Comparison of ENCODE assay signal across 9 cellular contexts in the genomic region with DNA sequence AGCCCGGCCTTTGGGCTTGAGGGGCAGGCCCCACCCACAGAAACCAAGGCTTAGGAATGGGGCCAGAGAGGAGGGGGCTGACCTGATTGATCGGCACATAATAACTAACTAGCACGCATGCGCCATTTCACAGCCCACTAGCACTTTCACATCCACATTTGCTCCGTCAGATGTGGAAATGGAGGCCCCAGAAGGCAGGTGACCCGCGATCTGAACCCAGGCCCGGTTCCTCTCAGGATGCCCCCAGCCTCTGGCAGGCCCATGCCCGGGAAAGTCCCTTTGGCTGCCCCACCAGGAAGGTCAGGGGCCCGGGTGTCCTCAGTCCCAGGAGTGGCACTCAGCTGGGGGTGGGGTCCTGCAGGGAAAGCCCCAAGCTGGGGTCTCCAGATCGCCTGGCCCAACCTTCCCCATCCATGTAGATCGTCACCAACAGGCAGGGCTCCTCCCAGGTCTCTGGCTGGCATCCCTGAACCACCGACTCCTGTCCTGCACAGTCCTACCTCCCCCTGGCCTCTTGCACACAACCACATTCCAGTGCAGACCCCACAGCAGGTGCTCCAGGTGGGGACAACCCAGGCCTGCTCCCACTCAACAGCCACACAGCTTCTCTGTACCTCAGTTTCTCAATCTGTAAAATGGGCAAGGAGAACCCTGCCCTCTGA. TPM values are rescaled to one million over a fixed set of nuclear protein-coding genes. Genes with fewer than 3 reads are reported as not detected.
DNase-seq lines count a peak whose midpoint lies in the region; ATAC-seq and TF ChIP-seq lines count a peak whose summit lies in the region.
"Had no signal": no experiment of that assay in that cellular context is flagged by ENCODE, and none has a peak within 500 bp of the region (broad histone marks: within the 10 kb centered on the region; RNA-seq: fewer than 3 reads in every experiment).

No MANE protein-coding gene starts in this region.

- H3K4me3 ChIP-seq in DOHH2 (ENCODE audit: low read length) (peak overlapping the region; percentile 57), endodermal cell (ENCODE audit: low read length) (no peak overlapping the region), suprapubic skin (no peak overlapping the region)

- H3K4me2 ChIP-seq in DOHH2 (ENCODE audit: low read length) = peak overlapping the region; percentile 80

- H3K27ac ChIP-seq in DOHH2 (ENCODE audit: low read depth, low read length) (peak overlapping the region; percentile 75), endodermal cell (ENCODE audit: low read depth, low read length) (no peak overlapping the region), suprapubic skin (no peak overlapping the region)

- H3K9ac ChIP-seq in endodermal cell (ENCODE audit: extremely low read depth, low read length, poor library complexity, severe bottlenecking) = no peak overlapping the region

- DNase-seq in endodermal cell (no peak), activated gamma-delta T cell treated with Interleukin-2 at 50 U/mL for 16 hours (no peak), cortex of kidney (lab: John Stamatoyannopoulos, UW) (no peak), HK-2 (ENCODE audit: unreplicated experiment) (no peak), suprapubic skin (ENCODE audit: low spot score in 2 of 2) (no peak)
- DNase-seq: CD4-positive, alpha-beta T cell had no signal

- H3K9me3 ChIP-seq in DOHH2 (ENCODE audit: control insufficient read depth, insufficient read depth, low read length) (no peaks in the 10 kb centered on the region), endodermal cell (ENCODE audit: control insufficient read depth, low read length) (no peaks in the 10 kb centered on the region), suprapubic skin (no peaks in the 10 kb centered on the region)

- H3K79me2 ChIP-seq in DOHH2 (ENCODE audit: control insufficient read depth, low read length) = peaks cover 80% of the 10 kb centered on the region

- no peak for TF ChIP-seq POLR2A in suprapubic skin (IDR thresholded peaks at IDR 0.05)

- H3K9me2 ChIP-seq in DOHH2 (replicated peaks; ENCODE audit: control insufficient read depth, low read length) = no peaks in the 10 kb centered on the region

- TF ChIP-seq EP300 in suprapubic skin (IDR thresholded peaks at IDR 0.05) = no peak

- peak; percentile 56 for ATAC-seq in GM19455 (IDR thresholded peaks at IDR 0.05; ENCODE audit: unreplicated experiment)
- peak; percentile 49 for ATAC-seq in HG03135 (IDR thresholded peaks at IDR 0.05; ENCODE audit: unreplicated experiment)

- TF ChIP-seq CTCF in DOHH2 (IDR thresholded peaks at IDR 0.05; ENCODE audit: low read depth, low read length, poor library complexity, severe bottlenecking) = no peak
- TF ChIP-seq CTCF in endodermal cell (conservative IDR thresholded peaks at IDR 0.05) = no peak
- no peak for TF ChIP-seq CTCF in suprapubic skin (IDR thresholded peaks at IDR 0.05)

- H3K27me3 Mint-ChIP-seq in endodermal cell (ENCODE audit: insufficient read depth) = no peaks in the 10 kb centered on the region
- H3K27me3 Mint-ChIP-seq: CD4-positive, alpha-beta T cell had no signal

- H3K27me3 ChIP-seq in DOHH2 (ENCODE audit: control insufficient read depth, low read length) (no peaks in the 10 kb centered on the region), endodermal cell (ENCODE audit: control insufficient read depth, insufficient read depth, low read length, poor library complexity, severe bottlenecking) (no peaks in the 10 kb centered on the region), suprapubic skin (no peaks in the 10 kb centered on the region)

- H3K4me1 ChIP-seq in DOHH2 (ENCODE audit: control insufficient read depth, low read length) (peaks cover 59% of the 10 kb centered on the region), endodermal cell (ENCODE audit: control insufficient read depth, insufficient read depth, low read length) (no peaks in the 10 kb centered on the region), suprapubic skin (peaks cover 11% of the 10 kb centered on the region)

- H3K9me3 Mint-ChIP-seq in endodermal cell = no peaks in the 10 kb centered on the region
- H3K9me3 Mint-ChIP-seq: CD4-positive, alpha-beta T cell had no signal

- H3K4me1 Mint-ChIP-seq in endodermal cell = peaks cover 3% of the 10 kb centered on the region

- peak overlapping the region; percentile 81 for H3K27ac Mint-ChIP-seq in endodermal cell
- H3K27ac Mint-ChIP-seq: CD4-positive, alpha-beta T cell had no signal

- no peaks in the 10 kb centered on the region for H4K20me1 ChIP-seq in DOHH2 (ENCODE audit: control insufficient read depth, insufficient read depth, low read depth, low read length)

- 85 to 87% methylated on average over 8 to 13 of the region's 13 CpGs for WGBS in endodermal cell (ENCODE audit: insufficient coverage in 1 of 2, insufficient read length in 1 of 2), 2 experiments
- WGBS in suprapubic skin = 95% methylated on average over 5 of the region's 13 CpGs

- H3K36me3 ChIP-seq in DOHH2 (ENCODE audit: control insufficient read depth, low read length) = no peaks in the 10 kb centered on the region
- no peaks in the 10 kb centered on the region for H3K36me3 ChIP-seq in endodermal cell (ENCODE audit: control insufficient read depth, insufficient read depth, low read length)
- no peaks in the 10 kb centered on the region for H3K36me3 ChIP-seq in suprapubic skin

- peaks cover 6% of the 10 kb centered on the region for H3K36me3 Mint-ChIP-seq in endodermal cell (ENCODE audit: low read depth)

- H3F3A ChIP-seq in DOHH2 (ENCODE audit: control insufficient read depth, insufficient read depth) = no peaks in the 10 kb centered on the region; the same call in 1 of the 2 replicates

- H3K4me3 Mint-ChIP-seq in endodermal cell = no peak overlapping the region
- H3K4me3 Mint-ChIP-seq: CD4-positive, alpha-beta T cell had no signal

RNA-seq across cellular contexts. Expression of gene VAV2, which starts 46.7 kb away (rescaled TPM):
- 10 to 100 TPM; 29.8 to 35.9 TPM for total RNA-seq in endodermal cell
- polyA plus RNA-seq in endodermal cell (2013, experiment 1 of 2) = 35.5 TPM
- polyA plus RNA-seq in endodermal cell (2013, experiment 2 of 2) = 31.9 TPM
- total RNA-seq in suprapubic skin = 10 to 100 TPM in 1 of 4 donors, 1 to 10 TPM in 3; 5.2 to 10.3 (median 6.4) TPM
